24 cellular contexts compared by ENCODE assay signal in the genomic region with DNA sequence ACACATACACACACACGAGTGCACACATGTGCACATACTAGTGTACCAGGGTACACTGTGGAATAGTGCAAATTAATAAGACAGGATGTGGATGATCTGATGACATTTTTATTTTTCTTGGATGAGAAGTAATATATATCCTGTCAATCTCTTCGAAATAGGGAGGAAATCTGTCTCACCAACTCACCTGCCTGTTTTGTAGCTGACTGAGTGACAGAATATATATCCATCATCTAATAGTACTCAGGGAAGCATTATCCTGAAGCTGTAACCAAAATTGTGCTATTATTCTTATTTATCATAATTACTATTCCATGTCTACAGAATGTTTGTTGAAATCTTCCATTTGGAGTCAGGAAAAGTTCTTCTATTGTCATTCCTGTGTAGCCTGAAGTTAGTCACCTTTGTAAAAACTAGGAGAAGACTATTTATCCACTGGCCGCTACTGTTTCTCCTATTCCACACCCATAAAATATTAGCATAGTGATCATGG.
"Had no signal": no experiment of that assay in that cellular context is flagged by ENCODE, and none has a peak within 500 bp of the region (broad histone marks: within the 10 kb centered on the region; RNA-seq: fewer than 3 reads in every experiment).

No MANE protein-coding gene starts in this region.

- H3K27me3 ChIP-seq: stomach, suprapubic skin, testis, thyroid gland, tibial artery, tibial nerve, transverse colon, upper lobe of left lung, upper lobe of right lung, uterus, vagina had no signal

- DNase-seq: stimulated activated CD4-positive, alpha-beta T cell treated with anti-CD3 and anti-CD28 coated beads, Interleukin-2, amount 100 ng/mL, for 48 hours; stimulated activated CD4-positive, alpha-beta T cell treated with anti-CD3 and anti-CD28 coated beads, Interleukin-4, amount 100 ng/mL, for 1 hour; stimulated activated CD4-positive, alpha-beta T cell treated with anti-CD3 and anti-CD28 coated beads, Interleukin-4, amount 100 ng/mL, for 24 hours; stimulated activated CD4-positive, alpha-beta T cell treated with anti-CD3 and anti-CD28 coated beads, Interleukin-4, amount 100 ng/mL, for 4 hours; stimulated activated CD8-positive, alpha-beta memory T cell treated with anti-CD3 and anti-CD28 coated beads, Interleukin-4, amount 100 ng/mL, for 48 hours; stimulated activated naive B cell treated with anti-CD40 and anti-IgM and Interleukin-4, amounts not matched to agents 10 μg/mL and 1 μg/mL and 100 μg/mL, for 72 hours; stimulated activated naive CD4-positive, alpha-beta T cell; stimulated activated naive CD4-positive, alpha-beta T cell treated with Interleukin-2 at 50 U/mL for 16 hours; stimulated activated naive CD8-positive, alpha-beta T cell treated with anti-CD3 and anti-CD28 coated beads, Interleukin-15, amount 100 ng/mL, for 72 hours; stimulated activated naive CD8-positive, alpha-beta T cell treated with anti-CD3 and anti-CD28 coated beads, Interleukin-15, Interleukin-2, amounts not matched to agents 100 U/mL and 50 U/mL, for 24 hours; stomach; substantia nigra; testis; thyroid gland; tibial artery; transverse colon; trophoblast cell; upper lobe of left lung; upper lobe of right lung; uterus had no signal

- H3K4me1 ChIP-seq: stomach, suprapubic skin, testis, thyroid gland, tibial artery, tibial nerve, transverse colon, upper lobe of left lung, upper lobe of right lung, uterus, vagina had no signal

- H3K9me3 ChIP-seq: stomach, suprapubic skin, testis, thoracic aorta, thyroid gland, tibial artery, tibial nerve, transverse colon, upper lobe of left lung, upper lobe of right lung, uterus, vagina had no signal

- H3K27ac ChIP-seq: stomach, suprapubic skin, testis, thoracic aorta, thyroid gland, tibial artery, tibial nerve, transverse colon, upper lobe of left lung, upper lobe of right lung, uterus, vagina had no signal

- H3K4me3 ChIP-seq: stomach, suprapubic skin, testis, thoracic aorta, thyroid gland, tibial artery, tibial nerve, transverse colon, upper lobe of left lung, upper lobe of right lung, uterus, vagina had no signal

- H3K36me3 ChIP-seq: stomach, suprapubic skin, thoracic aorta, thyroid gland, tibial artery, tibial nerve, transverse colon, upper lobe of left lung, upper lobe of right lung, vagina had no signal
